In the genomic region with DNA sequence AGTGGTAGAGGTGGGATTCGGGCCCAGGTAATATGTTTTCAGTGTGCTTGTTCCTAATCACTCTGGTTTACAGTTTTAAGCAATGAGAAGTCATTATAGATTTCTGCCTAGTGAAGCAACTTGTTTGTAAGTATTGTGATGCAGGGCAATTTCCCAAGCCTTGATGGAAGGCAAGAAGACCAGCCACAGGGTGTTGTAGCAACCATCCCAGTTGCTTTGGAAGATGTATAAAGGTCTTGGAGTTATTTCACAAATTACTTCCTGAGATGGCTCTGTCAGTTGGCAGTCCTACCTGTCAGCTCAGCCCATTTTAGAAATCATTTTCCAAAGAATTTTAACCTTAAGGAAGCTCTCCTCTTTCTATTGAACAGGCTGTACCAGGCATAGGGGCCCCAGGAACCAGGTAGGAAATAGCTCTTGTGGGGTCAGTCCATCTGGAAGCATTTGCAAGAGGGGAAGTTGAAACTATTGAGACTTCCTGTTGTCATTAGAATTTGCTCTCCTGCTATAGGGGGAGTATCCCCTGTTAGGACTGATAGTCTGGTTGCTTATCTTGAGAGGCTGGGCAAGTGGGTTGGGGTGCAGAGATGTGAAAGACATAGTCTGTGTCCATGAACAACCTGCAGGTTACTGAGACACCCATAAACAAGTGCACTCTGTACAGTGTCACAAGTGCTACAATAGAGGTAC, we compare ENCODE assay signal across 12 cellular contexts. TPM values are rescaled to one million over a fixed set of nuclear protein-coding genes. Genes with fewer than 3 reads are reported as not detected.
DNase-seq lines count a peak whose midpoint lies in the region; ATAC-seq and TF ChIP-seq lines count a peak whose summit lies in the region.
"Had no signal": no experiment of that assay in that cellular context is flagged by ENCODE, and none has a peak within 500 bp of the region (broad histone marks: within the 10 kb centered on the region; RNA-seq: fewer than 3 reads in every experiment).

No MANE protein-coding gene starts in this region.

- DNase-seq in T-helper 17 cell (no peak), omental fat pad (ENCODE audit: low spot score) (no peak), progenitor cell of endocrine pancreas (ENCODE audit: low spot score, unreplicated experiment) (no peak)
- DNase-seq: activated CD8-positive, alpha-beta memory T cell treated with anti-CD3 and anti-CD28 coated beads, Interleukin-2, amount 50 U/mL, for 4 hours; HCEC 1CT; NCI-H1092 had no signal

- H3K27me3 Mint-ChIP-seq in T-helper 17 cell, result no peaks in the 10 kb centered on the region
- no peaks in the 10 kb centered on the region for H3K27me3 Mint-ChIP-seq in progenitor cell of endocrine pancreas
- H3K27me3 Mint-ChIP-seq: dendritic cell treated with granulocyte-macrophage colony-stimulating factor and Interleukin-4, amounts not matched to agents 40 ng/mL and 50 ng/mL, for 4 days had no signal

- no peaks in the 10 kb centered on the region for H3K36me3 ChIP-seq in neutrophil

- H3K27me3 ChIP-seq in neutrophil, result no peaks in the 10 kb centered on the region

- ATAC-seq in GM18511 (IDR thresholded peaks at IDR 0.05; ENCODE audit: unreplicated experiment) (peak; percentile 62), HG03025 (IDR thresholded peaks at IDR 0.05; ENCODE audit: low FRiP score, unreplicated experiment) (peak; percentile 58), T-helper 17 cell (no peak), omental fat pad (ENCODE audit: low FRiP score) (no peak), GM21717 (IDR thresholded peaks at IDR 0.05; ENCODE audit: unreplicated experiment) (no peak)
- ATAC-seq in activated CD4-positive, CD25-positive, alpha-beta regulatory T cell treated with anti-CD3 and anti-CD28 coated beads, Interleukin-2, amount 50 U/mL, for 24 hours, result no peak

- H3K36me3 Mint-ChIP-seq in T-helper 17 cell (ENCODE audit: low read depth) (peaks cover 3% of the 10 kb centered on the region), progenitor cell of endocrine pancreas (ENCODE audit: insufficient read depth) (no peaks in the 10 kb centered on the region)

- peak overlapping the region; percentile 36 for H3K4me3 Mint-ChIP-seq in T-helper 17 cell
- H3K4me3 Mint-ChIP-seq in progenitor cell of endocrine pancreas (ENCODE audit: low read depth), result no peak overlapping the region
- H3K4me3 Mint-ChIP-seq: dendritic cell treated with granulocyte-macrophage colony-stimulating factor and Interleukin-4, amounts not matched to agents 40 ng/mL and 50 ng/mL, for 4 days had no signal

- H3K27ac Mint-ChIP-seq in T-helper 17 cell, result peak overlapping the region; percentile 99
- H3K27ac Mint-ChIP-seq in progenitor cell of endocrine pancreas, result no peak overlapping the region

- TF ChIP-seq CTCF in neutrophil (IDR thresholded peaks at IDR 0.05) (no peak), omental fat pad (IDR thresholded peaks at IDR 0.05) (no peak), progenitor cell of endocrine pancreas (IDR thresholded peaks at IDR 0.05; ENCODE audit: unreplicated experiment) (no peak)

- H3K9me3 Mint-ChIP-seq in progenitor cell of endocrine pancreas (ENCODE audit: low read depth), result no peaks in the 10 kb centered on the region
- H3K9me3 Mint-ChIP-seq: dendritic cell treated with granulocyte-macrophage colony-stimulating factor and Interleukin-4, amounts not matched to agents 40 ng/mL and 50 ng/mL, for 4 days had no signal

- H3K9me3 ChIP-seq in T-helper 17 cell (ENCODE audit: control insufficient read depth, low read length, poor library complexity, severe bottlenecking) (no peaks in the 10 kb centered on the region), neutrophil (no peaks in the 10 kb centered on the region)

- H3K4me1 Mint-ChIP-seq in T-helper 17 cell (peaks cover 60% of the 10 kb centered on the region), progenitor cell of endocrine pancreas (ENCODE audit: low read depth) (peaks cover 17% of the 10 kb centered on the region)

- H3K4me3 ChIP-seq in neutrophil (ENCODE audit: low read depth in 1 of 2, low read length in 1 of 2), result peak overlapping the region in 1 of 2 experiments; percentile 34

- H3K4me1 ChIP-seq in neutrophil (ENCODE audit: control insufficient read depth in 1 of 2, insufficient read depth in 1 of 2, low read depth in 1 of 2, low read length in 1 of 2), result peaks cover 80 to 83% of the 10 kb centered on the region in 2 experiments

- peak overlapping the region; percentile 90 for H3K27ac ChIP-seq in neutrophil

RNA-seq across cellular contexts. Expression of a gene that starts 47.9 kb away (rescaled TPM):
- total RNA-seq in T-helper 17 cell (100 to 1,000 TPM; 115 to 125 TPM), omental fat pad (10 to 100 TPM; 42.2 to 71.0 (median 51.1) TPM), progenitor cell of endocrine pancreas (27.2 and 32.7 TPM in 2 replicates)

Comparison
In these comparisons a context has a peak if more than half of its experiments do, and no peak if none do; other contexts are left out.
1. ATAC-seq: peak in GM18511 (single experiment) and HG03025 (single experiment); none in T-helper 17 cell (single experiment), omental fat pad (single experiment), activated CD4-positive, CD25-positive, alpha-beta regulatory T cell treated with anti-CD3 and anti-CD28 coated beads, Interleukin-2, amount 50 U/mL, for 24 hours (0 of 2) and GM21717 (single experiment).